Comparison of ENCODE assay signal across 1 cellular context in genomic region chr18:74498712-74499629, GRCh38.
TF ChIP-seq lines count a peak whose summit lies in the region.

No MANE protein-coding gene starts in this region.

TF ChIP-seq in GM23338, 12 proteins besides CTCF, POLR2A, EP300 and RAD21 (continued from another document):
- no peak for TF ChIP-seq ZNF114 (CRISPR knock-in tag; IDR thresholded peaks at IDR 0.05)
- no peak for TF ChIP-seq EZH2phosphoT487 (IDR thresholded peaks at IDR 0.05; ENCODE audit: unreplicated experiment)
